10 cellular contexts compared by ENCODE assay signal in genomic region chr12:122449317-122449716, GRCh38. TPM values are rescaled to one million over a fixed set of nuclear protein-coding genes. Genes with fewer than 3 reads are reported as not detected.
DNase-seq lines count a peak whose midpoint lies in the region; ATAC-seq and TF ChIP-seq lines count a peak whose summit lies in the region.
"Had no signal": no experiment of that assay in that cellular context is flagged by ENCODE, and none has a peak within 500 bp of the region (broad histone marks: within the 10 kb centered on the region; RNA-seq: fewer than 3 reads in every experiment).

No MANE protein-coding gene starts in this region.

- peaks cover under 1% of the 10 kb centered on the region for H3F3A ChIP-seq in neural progenitor cell (ENCODE audit: low read depth)

- no peaks in the 10 kb centered on the region for H3K27me3 Mint-ChIP-seq in neural progenitor cell (ENCODE audit: insufficient read depth, low read depth)

- H3K4me3 ChIP-seq in HFF-Myc (replicated peaks; ENCODE audit: low read depth, low read length): no peak overlapping the region
- H3K4me3 ChIP-seq in neural progenitor cell: no peak overlapping the region
- H3K4me3 ChIP-seq in right atrium auricular region: no peak overlapping the region
- H3K4me3 ChIP-seq: heart left ventricle, ovary had no signal

- no peaks in the 10 kb centered on the region for H3K79me2 ChIP-seq in neural progenitor cell (ENCODE audit: low read depth)

- H3K27ac ChIP-seq in foreskin keratinocyte (peak overlapping the region; percentile 8), neural progenitor cell (no peak overlapping the region), right atrium auricular region (no peak overlapping the region)
- H3K27ac ChIP-seq: heart left ventricle, ovary had no signal

- H3K4me1 ChIP-seq in foreskin keratinocyte (peaks cover 9% of the 10 kb centered on the region), neural progenitor cell (peaks cover under 1% of the 10 kb centered on the region), right atrium auricular region (no peaks in the 10 kb centered on the region)

- no peak for TF ChIP-seq CTCF in HFF-Myc (IDR thresholded peaks at IDR 0.05; ENCODE audit: low read depth, low read length, missing control alignments)
- peak; percentile 36 for TF ChIP-seq CTCF in foreskin keratinocyte (conservative IDR thresholded peaks at IDR 0.05)
- no peak for TF ChIP-seq CTCF in neural progenitor cell (IDR thresholded peaks at IDR 0.05)
- TF ChIP-seq CTCF in right atrium auricular region (IDR thresholded peaks at IDR 0.05): no peak

- no peaks in the 10 kb centered on the region for H3K9me3 Mint-ChIP-seq in neural progenitor cell

- H3K9me3 ChIP-seq in neural progenitor cell (ENCODE audit: low read depth) (no peaks in the 10 kb centered on the region), right atrium auricular region (no peaks in the 10 kb centered on the region)
- H3K9me3 ChIP-seq: heart left ventricle, ovary had no signal

- no peak overlapping the region for H3K27ac Mint-ChIP-seq in neural progenitor cell

- no peak overlapping the region for H3K4me2 ChIP-seq in neural progenitor cell

- H4K20me1 ChIP-seq in neural progenitor cell (ENCODE audit: low read depth): no peaks in the 10 kb centered on the region

- DNase-seq in AG08395 (ENCODE audit: low spot score) (peak; percentile 37), HFF-Myc (ENCODE audit: extremely low read depth, low read depth) (peak; percentile 66), SW 1271 (lab: John Stamatoyannopoulos, UW) (peak; percentile 71 to 85), foreskin keratinocyte (peak; percentile 91 to 96), KG1 (lab: John Stamatoyannopoulos, UW) (no peak), neural progenitor cell (ENCODE audit: low spot score) (no peak), right atrium auricular region (ENCODE audit: low spot score) (no peak)
- no peak for DNase-seq in central memory CD4-positive, alpha-beta T cell
- DNase-seq: heart left ventricle, ovary had no signal

- ATAC-seq in foreskin keratinocyte: peak; percentile 96
- ATAC-seq: heart left ventricle had no signal

- H3K36me3 ChIP-seq in neural progenitor cell (no peaks in the 10 kb centered on the region), right atrium auricular region (no peaks in the 10 kb centered on the region)
- H3K36me3 ChIP-seq: heart left ventricle, ovary had no signal

- no peaks in the 10 kb centered on the region for H3K36me3 Mint-ChIP-seq in neural progenitor cell

- H3K4me1 Mint-ChIP-seq in neural progenitor cell: peaks cover 9% of the 10 kb centered on the region

- H2AFZ ChIP-seq in neural progenitor cell (replicated peaks): no peak overlapping the region

- H3K27me3 ChIP-seq in foreskin keratinocyte: no peaks in the 10 kb centered on the region
- no peaks in the 10 kb centered on the region for H3K27me3 ChIP-seq in neural progenitor cell
- no peaks in the 10 kb centered on the region for H3K27me3 ChIP-seq in right atrium auricular region
- H3K27me3 ChIP-seq: heart left ventricle, ovary had no signal

- no peak overlapping the region for H3K9ac ChIP-seq in neural progenitor cell

- H3K4me3 Mint-ChIP-seq in neural progenitor cell: no peak overlapping the region

RNA-seq across cellular contexts. Expression of gene CLIP1, which starts 26.8 kb away (rescaled TPM):
- total RNA-seq in foreskin keratinocyte: 31.5 and 34.4 TPM in 2 replicates
- polyA plus RNA-seq in foreskin keratinocyte: 6.6 and 6.8 TPM in 2 replicates
- 38.3 and 50.8 TPM in 2 replicates for total RNA-seq in neural progenitor cell (ENCODE audit: low replicate concordance)
- total RNA-seq in right atrium auricular region: 100 to 1,000 TPM in 1 of 2 donors, 10 to 100 TPM in 1; 91.5 to 153 TPM

RNA-seq across cellular contexts. Expression of gene ZCCHC8, which starts 51.4 kb away (rescaled TPM):
- total RNA-seq in foreskin keratinocyte: 19.3 and 20.7 TPM in 2 replicates
- 11.3 and 12.1 TPM in 2 replicates for polyA plus RNA-seq in foreskin keratinocyte
- total RNA-seq in neural progenitor cell (ENCODE audit: low replicate concordance): 34.5 and 49.1 TPM in 2 replicates
- 1 to 10 TPM; 7.5 to 9.6 TPM for total RNA-seq in right atrium auricular region

Comparison
In these comparisons a context has a peak if more than half of its experiments do, and no peak if none do; other contexts are left out.
1. DNase-seq: peak in AG08395 (single experiment), HFF-Myc (single experiment), SW 1271 (2 of 2) and foreskin keratinocyte (2 of 2); none in central memory CD4-positive, alpha-beta T cell (single experiment), KG1 (single experiment), neural progenitor cell (single experiment) and right atrium auricular region (single experiment).